Comparison of ENCODE assay signal across 8 cellular contexts in genomic region chr15:74399511-74400312, GRCh38. TPM values are rescaled to one million over a fixed set of nuclear protein-coding genes. Genes with fewer than 3 reads are reported as not detected.
DNase-seq lines count a peak whose midpoint lies in the region; ATAC-seq lines count a peak whose summit lies in the region.

No MANE protein-coding gene starts in this region.

- ATAC-seq in sciatic nerve = no peak
- no peak for ATAC-seq in GM21367 (IDR thresholded peaks at IDR 0.05; ENCODE audit: unreplicated experiment)

- peaks cover 13% of the 10 kb centered on the region for H3K36me3 Mint-ChIP-seq in activated CD4-positive, alpha-beta T cell treated with anti-CD3 and anti-CD28 coated beads, Interleukin-2, amount 10 ng/mL, durations not matched to agents 24 days and 14 days (ENCODE audit: low read depth)

- no peaks in the 10 kb centered on the region for H3K9me3 Mint-ChIP-seq in activated CD4-positive, alpha-beta T cell treated with anti-CD3 and anti-CD28 coated beads, Interleukin-2, amount 10 ng/mL, durations not matched to agents 24 days and 14 days

- no peaks in the 10 kb centered on the region for H3K27me3 Mint-ChIP-seq in activated CD4-positive, alpha-beta T cell treated with anti-CD3 and anti-CD28 coated beads, Interleukin-2, amount 10 ng/mL, durations not matched to agents 24 days and 14 days

- peaks cover 95% of the 10 kb centered on the region for H3K4me1 Mint-ChIP-seq in activated CD4-positive, alpha-beta T cell treated with anti-CD3 and anti-CD28 coated beads, Interleukin-2, amount 10 ng/mL, durations not matched to agents 24 days and 14 days

- peak overlapping the region; percentile 79 for H3K27ac Mint-ChIP-seq in activated CD4-positive, alpha-beta T cell treated with anti-CD3 and anti-CD28 coated beads, Interleukin-2, amount 10 ng/mL, durations not matched to agents 24 days and 14 days

- DNase-seq in stimulated activated CD4-positive, alpha-beta T cell treated with anti-CD3 and anti-CD28 coated beads, Interleukin-12 subunit alpha, Interleukin-12 subunit beta, amount 100 ng/mL, for 4 hours = peak; percentile 51
- DNase-seq in stimulated activated CD4-positive, alpha-beta T cell treated with anti-CD3 and anti-CD28 coated beads, Interleukin-2, amount 100 ng/mL, for 48 hours = no peak
- peak; percentile 82 for DNase-seq in activated CD4-positive, alpha-beta T cell treated with anti-CD3 and anti-CD28 coated beads, Interleukin-2, amount 10 ng/mL, durations not matched to agents 24 days and 14 days
- peak; percentile 87 for DNase-seq in glomerular visceral epithelial cell (ENCODE audit: extremely low spot score)
- DNase-seq in sciatic nerve (ENCODE audit: low spot score) = no peak
- DNase-seq in GOT3 (lab: John Stamatoyannopoulos, UW) = no peak
- no peak for DNase-seq in cortex of kidney (lab: John Stamatoyannopoulos, UW)

- intact Hi-C loops in activated CD4-positive, alpha-beta T cell treated with anti-CD3 and anti-CD28 coated beads, Interleukin-2, amount 10 ng/mL, durations not matched to agents 24 days and 14 days (cut with micrococcal nuclease) = loop anchor here (1.0 to 5.0 kb wide), 2 partner anchors 34 to 388 kb away; partner anchors contain the start of gene SEMA7A
- intact Hi-C loops in sciatic nerve (cut with DNase I) = no loop called here

- peak overlapping the region; percentile 69 for H3K4me3 Mint-ChIP-seq in activated CD4-positive, alpha-beta T cell treated with anti-CD3 and anti-CD28 coated beads, Interleukin-2, amount 10 ng/mL, durations not matched to agents 24 days and 14 days

RNA-seq across cellular contexts. Expression of gene CYP11A1, which starts 32.3 kb away (rescaled TPM):
- not detected in 2 replicates for total RNA-seq in activated CD4-positive, alpha-beta T cell treated with anti-CD3 and anti-CD28 coated beads, Interleukin-2, amount 10 ng/mL, durations not matched to agents 24 days and 14 days
- total RNA-seq in sciatic nerve = 4.3 TPM

RNA-seq across cellular contexts. Expression of gene SEMA7A, which starts 34.0 kb away (rescaled TPM):
- total RNA-seq in activated CD4-positive, alpha-beta T cell treated with anti-CD3 and anti-CD28 coated beads, Interleukin-2, amount 10 ng/mL, durations not matched to agents 24 days and 14 days = 88.0 and 89.6 TPM in 2 replicates
- total RNA-seq in sciatic nerve = 30.9 TPM

Comparison
In these comparisons a context has a peak if more than half of its experiments do, and no peak if none do; other contexts are left out.
1. DNase-seq: peak in stimulated activated CD4-positive, alpha-beta T cell treated with anti-CD3 and anti-CD28 coated beads, Interleukin-12 subunit alpha, Interleukin-12 subunit beta, amount 100 ng/mL, for 4 hours (single experiment), activated CD4-positive, alpha-beta T cell treated with anti-CD3 and anti-CD28 coated beads, Interleukin-2, amount 10 ng/mL, durations not matched to agents 24 days and 14 days (single experiment) and glomerular visceral epithelial cell (single experiment); none in stimulated activated CD4-positive, alpha-beta T cell treated with anti-CD3 and anti-CD28 coated beads, Interleukin-2, amount 100 ng/mL, for 48 hours (0 of 2), sciatic nerve (single experiment), GOT3 (single experiment) and cortex of kidney (single experiment).